25 cellular contexts compared by ENCODE assay signal in genomic region chr6:27368202-27368601, GRCh38. TPM values are rescaled to one million over a fixed set of nuclear protein-coding genes. Genes with fewer than 3 reads are reported as not detected.
DNase-seq lines count a peak whose midpoint lies in the region; ATAC-seq, FAIRE-seq and TF ChIP-seq lines count a peak whose summit lies in the region.
"Had no signal": no experiment of that assay in that cellular context is flagged by ENCODE, and none has a peak within 500 bp of the region (broad histone marks: within the 10 kb centered on the region; RNA-seq: fewer than 3 reads in every experiment).

No MANE protein-coding gene starts in this region.

- H3K4me1 ChIP-seq in A673 (ENCODE audit: insufficient read depth, low read length, poor library complexity, severe bottlenecking) (no peaks in the 10 kb centered on the region), K562 (replicated peaks in 1 of 2; ENCODE audit: control insufficient read depth in 2 of 2, insufficient read depth in 2 of 2, low read length in 2 of 2) (peaks cover 0 to 5% of the 10 kb centered on the region in 2 experiments; a peak in 1 of 5 replicates), neuronal stem cell (ENCODE audit: control insufficient read depth in 2 of 2, insufficient read depth in 1 of 2, low read depth in 1 of 2, low read length in 2 of 2) (no peaks in the 10 kb centered on the region)
- H3K4me1 ChIP-seq: A549, BE2C, BLaER1, Caco-2 had no signal

- no peak for TF ChIP-seq CTCF in A673 (conservative IDR thresholded peaks at IDR 0.05; ENCODE audit: low read depth, low read length)
- TF ChIP-seq CTCF in K562 (IDR thresholded peaks at IDR 0.05 in 2 of 3, conservative IDR thresholded peaks at IDR 0.05 in 1 of 3; ENCODE audit: insufficient read depth in 2 of 3, low read depth in 1 of 3, low read length in 3 of 3), result no peak
- no peak for TF ChIP-seq CTCF in mesothelial cell of epicardium (IDR thresholded peaks at IDR 0.05; ENCODE audit: unreplicated experiment)

- peaks cover 27% of the 10 kb centered on the region for H3K36me3 Mint-ChIP-seq in mesothelial cell of epicardium
- H3K36me3 Mint-ChIP-seq: CD14-positive monocyte had no signal

- no peak for TF ChIP-seq POLR2A in K562 (conservative IDR thresholded peaks at IDR 0.05)

- peaks cover 3% of the 10 kb centered on the region for H3K9me3 Mint-ChIP-seq in mesothelial cell of epicardium

- H3K27me3 Mint-ChIP-seq in mesothelial cell of epicardium (ENCODE audit: low read depth), result no peaks in the 10 kb centered on the region
- H3K27me3 Mint-ChIP-seq: CD4-positive, alpha-beta memory T cell had no signal

- H3K27me3 ChIP-seq in A673 (replicated peaks; ENCODE audit: insufficient read depth, low read depth, low read length, poor library complexity), result no peaks in the 10 kb centered on the region
- H3K27me3 ChIP-seq in K562 (ENCODE audit: control insufficient read depth in 2 of 2, insufficient read depth in 2 of 2, low read length in 2 of 2), result no peaks in the 10 kb centered on the region
- H3K27me3 ChIP-seq in neuronal stem cell (ENCODE audit: control insufficient read depth in 3 of 3, insufficient read depth in 3 of 3, low read depth in 1 of 3, low read length in 3 of 3), result no peaks in the 10 kb centered on the region
- H3K27me3 ChIP-seq: BE2C, BLaER1 had no signal

- no peak overlapping the region for H3K27ac Mint-ChIP-seq in mesothelial cell of epicardium
- H3K27ac Mint-ChIP-seq: CD14-positive monocyte; CD4-positive, alpha-beta memory T cell; CD4-positive, CD25-positive, alpha-beta regulatory T cell; CD8-positive, alpha-beta memory T cell had no signal

- H3K4me1 Mint-ChIP-seq in mesothelial cell of epicardium, result no peaks in the 10 kb centered on the region
- H3K4me1 Mint-ChIP-seq: CD14-positive monocyte; CD4-positive, alpha-beta memory T cell; CD8-positive, alpha-beta memory T cell had no signal

- no peak for TF ChIP-seq EP300 in K562 (IDR thresholded peaks at IDR 0.05; ENCODE audit: low read length)

- H3K18ac ChIP-seq in neuronal stem cell (ENCODE audit: low read length), result no peak overlapping the region

- no peak overlapping the region for H3K4ac ChIP-seq in neuronal stem cell (ENCODE audit: low read length)

- in situ Hi-C loops in K562 (cut with MboI), result no loop called here

- CTCF ChIA-PET in A673 (lab: Charles Lee), result no interaction called here
- CTCF ChIA-PET in K562 (lab: Yijun Ruan, JAX; ENCODE audit: low intra/inter-chr PET ratio), result no interaction called here

- intact Hi-C loops in A673 (cut with micrococcal nuclease; ENCODE audit: unreplicated experiment), result no loop called here
- intact Hi-C loops in K562 (cut with micrococcal nuclease), result loop anchor here (1.0 kb wide), 1 partner anchor 31 kb away; no protein-coding TSS in a partner anchor

- no peaks in the 10 kb centered on the region for H3K9me1 ChIP-seq in K562 (ENCODE audit: control insufficient read depth, insufficient read depth, low read length)

- no peak overlapping the region for H4K91ac ChIP-seq in neuronal stem cell (ENCODE audit: low read depth, low read length, poor library complexity)

- H3K4me3 ChIP-seq in A673 (ENCODE audit: low read depth, low read length, poor library complexity, severe bottlenecking) (no peak overlapping the region), K562 (no peak overlapping the region), neuronal stem cell (ENCODE audit: low read length in 2 of 2) (no peak overlapping the region)
- H3K4me3 ChIP-seq: A549, BLaER1 had no signal

- H2BK120ac ChIP-seq in neuronal stem cell (ENCODE audit: low read depth, low read length), result no peak overlapping the region

- peak; percentile 76 for ATAC-seq in K562
- ATAC-seq: A549 had no signal

- POLR2A ChIA-PET in A673 (lab: Charles Lee; ENCODE audit: low non-redundant PET), result no interaction called here
- POLR2A ChIA-PET in K562 (lab: Yijun Ruan, JAX), result interaction anchor here (0.6 to 1.2 kb wide), 5 partner anchors 73 to 370 kb away, joined by 3 to 4 read pairs (median 3); no protein-coding TSS in a partner anchor

- H2BK5ac ChIP-seq in neuronal stem cell (ENCODE audit: low read length), result no peak overlapping the region

- no peak overlapping the region for H2BK12ac ChIP-seq in neuronal stem cell (ENCODE audit: low read length)

- FAIRE-seq in K562 (lab: Jason Lieb, UNC), result peak; percentile 6
- FAIRE-seq: A549, D721Med, G401.6, GM12891, GM19239 had no signal

- H3K4me3 Mint-ChIP-seq in mesothelial cell of epicardium, result no peak overlapping the region
- H3K4me3 Mint-ChIP-seq: CD14-positive monocyte; CD4-positive, alpha-beta memory T cell; CD4-positive, CD25-positive, alpha-beta regulatory T cell; CD8-positive, alpha-beta memory T cell had no signal

- no peaks in the 10 kb centered on the region for H3K79me2 ChIP-seq in K562 (ENCODE audit: control insufficient read depth, insufficient read depth, low read length)

- H2AFZ ChIP-seq in K562 (ENCODE audit: low read depth, low read length) (no peak overlapping the region), neuronal stem cell (ENCODE audit: low read length) (no peak overlapping the region)

- H3K36me3 ChIP-seq in A673 (ENCODE audit: insufficient read depth, low read length, poor library complexity, severe bottlenecking) (no peaks in the 10 kb centered on the region), K562 (ENCODE audit: control insufficient read depth, insufficient read depth, low read length) (no peaks in the 10 kb centered on the region), neuronal stem cell (replicated peaks in 1 of 2; ENCODE audit: control insufficient read depth in 2 of 2, insufficient read depth in 2 of 2, low read length in 2 of 2) (no peaks in the 10 kb centered on the region)
- H3K36me3 ChIP-seq: BE2C, BLaER1 had no signal

- H3K9me3 ChIP-seq in A673 (ENCODE audit: low read depth, low read length, poor library complexity, severe bottlenecking) (no peaks in the 10 kb centered on the region), K562 (replicated peaks; ENCODE audit: control insufficient read depth, insufficient read depth, low read depth, low read length) (0 out of 2 replicates have a peak, but pooled peaks cover 5% of the 10 kb centered on the region), neuronal stem cell (replicated peaks in 1 of 2; ENCODE audit: control insufficient read depth in 2 of 2, insufficient read depth in 1 of 2, low read depth in 1 of 2, low read length in 2 of 2) (peaks cover 0 to 2% of the 10 kb centered on the region in 2 donors)
- H3K9me3 ChIP-seq: A549, BE2C, Caco-2 had no signal

- H4K20me1 ChIP-seq in K562 (replicated peaks; ENCODE audit: control insufficient read depth, insufficient read depth, low read length), result no peaks in the 10 kb centered on the region
- H4K20me1 ChIP-seq: BLaER1 had no signal

- no peak overlapping the region for H3K4me2 ChIP-seq in K562 (ENCODE audit: insufficient read depth, low read length)
- H3K4me2 ChIP-seq in neuronal stem cell (ENCODE audit: insufficient read depth, low read length, poor library complexity, severe bottlenecking), result no peak overlapping the region
- H3K4me2 ChIP-seq: A549, BLaER1 had no signal

- TF ChIP-seq RAD21 in K562 (CRISPR knock-in tag; conservative IDR thresholded peaks at IDR 0.05 in 1 of 2, IDR thresholded peaks at IDR 0.05 in 1 of 2), result no peak

- no peak overlapping the region for H2AK5ac ChIP-seq in neuronal stem cell (ENCODE audit: low read depth, low read length)

- no peak overlapping the region for H3K14ac ChIP-seq in neuronal stem cell (ENCODE audit: low read length)

- WGBS in K562 (ENCODE audit: insufficient coverage, low coverage, missing lambda C conversion rate), result 43% methylated on average over 5 of the region's 5 CpGs
- WGBS in neuronal stem cell (ENCODE audit: extremely low coverage in 2 of 2, insufficient read length in 2 of 2, insufficient replicate concordance in 1 of 2), 2 donors, result no CpG with 5 or more reads among the region's 5 CpGs

- no TSS peak for BruUV-seq in A673 (replicated peaks; lab: Mats Ljungman, UMichigan)
- BruUV-seq in K562 (replicated peaks; lab: Mats Ljungman, UMichigan), result no TSS peak

- H3K27ac ChIP-seq in A673 (ENCODE audit: low read depth, low read length, poor library complexity, severe bottlenecking) (no peak overlapping the region), K562 (ENCODE audit: extremely low read depth, low read depth, low read length) (no peak overlapping the region), neuronal stem cell (replicated peaks; ENCODE audit: low read length) (no peak overlapping the region)
- H3K27ac ChIP-seq: 22Rv1, A549, BLaER1 had no signal

- H4K8ac ChIP-seq in neuronal stem cell (ENCODE audit: low read depth, low read length), result peak overlapping the region; percentile 82

- no peak overlapping the region for H3K9ac ChIP-seq in K562 (ENCODE audit: insufficient read depth in 1 of 2, low read depth in 2 of 2, low read length in 2 of 2)
- no peak overlapping the region for H3K9ac ChIP-seq in neuronal stem cell (ENCODE audit: low read depth, low read length, poor library complexity)
- H3K9ac ChIP-seq: BLaER1 had no signal

- H3K79me1 ChIP-seq in neuronal stem cell (ENCODE audit: low read depth, low read length), result no peaks in the 10 kb centered on the region

- DNase-seq in A673 (ENCODE audit: low spot score), result peak; percentile 2
- peak in 2 of 4 experiments; percentile 17 for DNase-seq in K562 (ENCODE audit: extremely low read depth in 1 of 4, low spot score in 3 of 4)
- no peak for DNase-seq in neuronal stem cell (ENCODE audit: low spot score)
- no peak for DNase-seq in mesothelial cell of epicardium (ENCODE audit: low spot score in 2 of 2, unreplicated experiment in 2 of 2)
- no peak for DNase-seq in SW480 (ENCODE audit: low spot score)
- DNase-seq: ACHN; BE2C; C1 segment of cervical spinal cord; Caco-2; Calu3; CD4-positive, alpha-beta memory T cell; CD4-positive, CD25-positive, alpha-beta regulatory T cell; CD8-positive, alpha-beta memory T cell; DMS79 treated with DMSO at 0.1 percent for 48 hours; GF-D8 had no signal

- H3K23ac ChIP-seq in neuronal stem cell (ENCODE audit: low read depth, low read length, poor library complexity), result no peak overlapping the region

- no peak overlapping the region for H2BK15ac ChIP-seq in neuronal stem cell (ENCODE audit: low read length)

RNA-seq across cellular contexts. Expression of gene ZNF391, which starts 20.4 kb away (rescaled TPM):
- total RNA-seq in A673 (2021) (2.8 and 3.4 TPM in 2 replicates), K562 (2014; rRNA removed) (4.0 and 7.2 TPM in 2 replicates), K562 (2014; rRNA removed; fragmentation: Illumina TruSeq; extraction: Trizol) (6.0 TPM in 2 replicates), K562 (2015; rRNA removed; fragmentation: Illumina TruSeq; extraction: Trizol) (4.6 and 5.5 TPM in 2 replicates), K562 (2021) (5.7 and 5.8 TPM in 2 replicates), mesothelial cell of epicardium (10.3 to 11.1 TPM (median 10.8 TPM) in 3 replicates)
- 2.2 and 8.8 TPM in 2 replicates for total RNA-seq in K562 (2011; cell fraction: chromatin; rRNA removed; ENCODE audit: low replicate concordance)
- total RNA-seq in K562 (2011; cell fraction: nucleolus; rRNA removed), result 2.0 and 2.9 TPM in 2 replicates
- total RNA-seq in K562 (2011; cell fraction: nucleoplasm; rRNA removed), result 5.6 and 9.8 TPM in 2 replicates
- polyA plus RNA-seq in K562 (2011; rRNA removed) (8.0 and 9.3 TPM in 2 replicates), K562 (2014; fragmentation: Illumina TruSeq; extraction: Trizol) (7.8 and 10.1 TPM in 2 replicates), K562 (2014; fragmentation: Nextera tagmentation; extraction: Ambion mirVana) (1 to 10 TPM; 2.3 to 2.5 TPM), K562 (2014; rRNA removed) (5.6 and 5.9 TPM in 2 replicates)
- polyA plus RNA-seq in K562 (2011; cell fraction: cytosol; rRNA removed), result 2.2 and 6.6 TPM in 2 replicates
- polyA plus RNA-seq in K562 (2011; cell fraction: nucleus; rRNA removed), result 3.2 and 3.9 TPM in 2 replicates
- polyA plus RNA-seq in K562 (2012), result 3.8 and 5.0 TPM in 2 replicates
- 5.8 and 7.7 TPM in 2 replicates for polyA minus RNA-seq in K562 (2011; rRNA and poly(A)+ RNA removed)
- polyA minus RNA-seq in K562 (2011; cell fraction: cytosol; rRNA and poly(A)+ RNA removed), result 2.1 and 3.1 TPM in 2 replicates
- 2.0 and 3.8 TPM in 2 replicates for polyA minus RNA-seq in K562 (2011; cell fraction: nucleus; rRNA and poly(A)+ RNA removed)
- 13.4 TPM for polyA plus RNA-seq in neuronal stem cell (2013, experiment 1 of 2)
- polyA plus RNA-seq in neuronal stem cell (2013, experiment 2 of 2), result 13.8 TPM

RNA-seq across cellular contexts. Expression of gene POM121L2, which starts 56.1 kb away (rescaled TPM):
- not detected in 2 replicates for total RNA-seq in A673 (2021)
- total RNA-seq in K562 (2011; cell fraction: chromatin; rRNA removed; ENCODE audit: low replicate concordance), result not detected in 2 replicates
- total RNA-seq in K562 (2011; cell fraction: nucleolus; rRNA removed), result not detected in 2 replicates
- not detected in 2 replicates for total RNA-seq in K562 (2011; cell fraction: nucleoplasm; rRNA removed)
- not detected in 2 replicates for total RNA-seq in K562 (2014; rRNA removed)
- not detected in 2 replicates for total RNA-seq in K562 (2014; rRNA removed; fragmentation: Illumina TruSeq; extraction: Trizol)
- not detected in 2 replicates for total RNA-seq in K562 (2015; rRNA removed; fragmentation: Illumina TruSeq; extraction: Trizol)
- total RNA-seq in K562 (2021), result not detected in 2 replicates
- polyA plus RNA-seq in K562 (2011; rRNA removed), result not detected in 2 replicates
- not detected in 2 replicates for polyA plus RNA-seq in K562 (2011; cell fraction: cytosol; rRNA removed)
- not detected in 2 replicates for polyA plus RNA-seq in K562 (2011; cell fraction: nucleus; rRNA removed)
- polyA plus RNA-seq in K562 (2012), result 0.22 and 0.40 TPM in 2 replicates
- not detected in 2 replicates for polyA plus RNA-seq in K562 (2014; fragmentation: Illumina TruSeq; extraction: Trizol)
- under 1 TPM; 0.23 to 0.45 TPM for polyA plus RNA-seq in K562 (2014; fragmentation: Nextera tagmentation; extraction: Ambion mirVana)
- not detected in 2 replicates for polyA plus RNA-seq in K562 (2014; rRNA removed)
- not detected in 2 replicates for polyA minus RNA-seq in K562 (2011; rRNA and poly(A)+ RNA removed)
- not detected in 2 replicates for polyA minus RNA-seq in K562 (2011; cell fraction: cytosol; rRNA and poly(A)+ RNA removed)
- not detected in 2 replicates for polyA minus RNA-seq in K562 (2011; cell fraction: nucleus; rRNA and poly(A)+ RNA removed)
- polyA plus RNA-seq in neuronal stem cell (2013, experiment 1 of 2), result not detected
- 0.03 TPM for polyA plus RNA-seq in neuronal stem cell (2013, experiment 2 of 2)
- 0.07 TPM in 1 of 3 replicates, not detected in the others for total RNA-seq in mesothelial cell of epicardium
- total RNA-seq: A172; Caco-2; Calu3; CD4-positive, alpha-beta memory T cell; CD4-positive, CD25-positive, alpha-beta regulatory T cell; CD8-positive, alpha-beta memory T cell had no signal
- polyA plus RNA-seq: AG04450; CD14-positive monocyte; CD4-positive, alpha-beta memory T cell; CD4-positive, CD25-positive, alpha-beta regulatory T cell; CD8-positive, alpha-beta memory T cell had no signal
